ENCODE assay signal across 1 cellular context in the genomic region with DNA sequence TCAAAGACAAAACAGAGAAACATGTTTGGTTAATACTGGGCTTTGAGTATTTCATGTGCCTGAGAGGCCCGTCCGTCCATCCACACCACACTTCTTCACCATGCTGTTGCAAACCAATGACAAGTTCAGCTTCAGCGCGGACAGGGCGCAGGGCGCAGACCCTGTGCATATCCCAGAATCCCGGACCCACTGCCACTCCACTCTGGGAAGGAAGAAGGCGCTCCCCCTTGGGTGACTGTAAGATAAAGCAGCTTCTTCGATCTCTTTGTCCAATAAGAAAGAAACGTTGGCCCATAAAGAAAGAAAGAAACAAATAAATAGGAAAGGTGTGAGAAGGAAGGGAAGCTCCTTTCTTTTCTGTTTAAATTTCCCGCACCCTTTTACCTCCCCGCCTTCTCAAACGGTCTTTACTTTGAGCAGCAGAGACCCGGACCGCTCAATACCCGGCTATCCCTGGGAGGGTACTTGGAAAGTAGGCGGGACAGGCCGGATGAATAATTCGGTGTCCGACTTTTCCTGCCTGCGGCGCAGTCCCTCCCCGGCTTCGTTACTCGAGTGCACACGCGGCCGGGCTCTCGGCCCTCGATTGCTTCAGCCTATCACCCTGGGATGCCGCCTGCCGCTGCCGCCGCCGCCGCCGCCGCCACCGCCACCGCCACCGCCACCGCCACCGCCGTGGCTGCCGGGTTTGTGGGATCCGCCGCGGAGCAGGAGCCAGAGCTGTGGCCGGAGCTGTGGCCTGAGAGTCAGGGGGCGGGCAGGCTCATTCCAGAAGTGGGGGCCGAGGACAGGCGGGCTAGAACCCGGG.
A peak's percentile ranks its signal among the peaks of the same experiment; 100 is the strongest.
TF ChIP-seq lines count a peak whose summit lies in the region.

No MANE protein-coding gene starts in this region.

TF ChIP-seq in H1, 55 proteins besides CTCF, POLR2A, EP300 and RAD21 (continued from another document):
- no peak for TF ChIP-seq TAF7 (optimal IDR thresholded peaks at IDR 0.05; ENCODE audit: borderline replicate concordance, low read depth, low read length)
- TF ChIP-seq RXRA (IDR thresholded peaks at IDR 0.05; ENCODE audit: insufficient read depth, low read depth, low read length), result no peak
- TF ChIP-seq CBX5 (IDR thresholded peaks at IDR 0.05; ENCODE audit: low read depth, low read length), result no peak
- peak; percentile 84 for TF ChIP-seq CREB1 (IDR thresholded peaks at IDR 0.05)
- no peak for TF ChIP-seq EZH2 (IDR thresholded peaks at IDR 0.05; ENCODE audit: low read depth, low read length, severe bottlenecking)
- TF ChIP-seq SIX5 (IDR thresholded peaks at IDR 0.05; ENCODE audit: low read depth, low read length), result no peak
- TF ChIP-seq, protein P1, sequence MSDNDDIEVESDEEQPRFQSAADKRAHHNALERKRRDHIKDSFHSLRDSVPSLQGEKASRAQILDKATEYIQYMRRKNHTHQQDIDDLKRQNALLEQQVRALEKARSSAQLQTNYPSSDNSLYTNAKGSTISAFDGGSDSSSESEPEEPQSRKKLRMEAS (IDR thresholded peaks at IDR 0.05), result peak; percentile 97
- no peak for TF ChIP-seq CEBPB (IDR thresholded peaks at IDR 0.05; ENCODE audit: low read depth, low read length)
- no peak; the same call in 1 of the 2 replicates for TF ChIP-seq BRCA1 (IDR thresholded peaks at IDR 0.05; ENCODE audit: low read depth, low read length)
- no peak for TF ChIP-seq MAFK (IDR thresholded peaks at IDR 0.05; ENCODE audit: low read depth, low read length)
- TF ChIP-seq TBP (IDR thresholded peaks at IDR 0.05; ENCODE audit: low read depth, low read length), result peak; percentile 59; the same call in 1 of the 2 replicates
- TF ChIP-seq SIN3A (conservative IDR thresholded peaks at IDR 0.05 in 1 of 2, IDR thresholded peaks at IDR 0.05 in 1 of 2; ENCODE audit: low read depth in 1 of 2, low read length in 2 of 2), result peak; percentile 60 to 87; a peak in 2 of 4 replicates
- peak; percentile 71; the same call in 1 of the 2 replicates for TF ChIP-seq YY1 (IDR thresholded peaks at IDR 0.05; ENCODE audit: low read depth, low read length)
- TF ChIP-seq TCF12 (IDR thresholded peaks at IDR 0.05; ENCODE audit: low read depth, low read length), result 0 out of 2 replicates have a peak, but pooled peaks have one; percentile 7
- no peak for TF ChIP-seq BCL11A (IDR thresholded peaks at IDR 0.05; ENCODE audit: low read depth in 2 of 2, low read length in 2 of 2)
- TF ChIP-seq FOSL1 (IDR thresholded peaks at IDR 0.05; ENCODE audit: insufficient read depth, low read depth, low read length), result no peak
- TF ChIP-seq NRF1 (IDR thresholded peaks at IDR 0.05; ENCODE audit: low read depth, low read length), result no peak
- no peak for TF ChIP-seq POU5F1 (IDR thresholded peaks at IDR 0.05; ENCODE audit: low read depth, low read length)
- TF ChIP-seq GTF2F1 (IDR thresholded peaks at IDR 0.05; ENCODE audit: borderline replicate concordance, low read depth, low read length), result no peak
- no peak for TF ChIP-seq BACH1 (IDR thresholded peaks at IDR 0.05; ENCODE audit: low read length)
- TF ChIP-seq SIRT6 (IDR thresholded peaks at IDR 0.05; ENCODE audit: low read length), result no peak
- TF ChIP-seq POLR2AphosphoS5 (IDR thresholded peaks at IDR 0.05; ENCODE audit: low read depth, low read length), result no peak; the same call in 1 of the 2 replicates
- TF ChIP-seq, protein P2, sequence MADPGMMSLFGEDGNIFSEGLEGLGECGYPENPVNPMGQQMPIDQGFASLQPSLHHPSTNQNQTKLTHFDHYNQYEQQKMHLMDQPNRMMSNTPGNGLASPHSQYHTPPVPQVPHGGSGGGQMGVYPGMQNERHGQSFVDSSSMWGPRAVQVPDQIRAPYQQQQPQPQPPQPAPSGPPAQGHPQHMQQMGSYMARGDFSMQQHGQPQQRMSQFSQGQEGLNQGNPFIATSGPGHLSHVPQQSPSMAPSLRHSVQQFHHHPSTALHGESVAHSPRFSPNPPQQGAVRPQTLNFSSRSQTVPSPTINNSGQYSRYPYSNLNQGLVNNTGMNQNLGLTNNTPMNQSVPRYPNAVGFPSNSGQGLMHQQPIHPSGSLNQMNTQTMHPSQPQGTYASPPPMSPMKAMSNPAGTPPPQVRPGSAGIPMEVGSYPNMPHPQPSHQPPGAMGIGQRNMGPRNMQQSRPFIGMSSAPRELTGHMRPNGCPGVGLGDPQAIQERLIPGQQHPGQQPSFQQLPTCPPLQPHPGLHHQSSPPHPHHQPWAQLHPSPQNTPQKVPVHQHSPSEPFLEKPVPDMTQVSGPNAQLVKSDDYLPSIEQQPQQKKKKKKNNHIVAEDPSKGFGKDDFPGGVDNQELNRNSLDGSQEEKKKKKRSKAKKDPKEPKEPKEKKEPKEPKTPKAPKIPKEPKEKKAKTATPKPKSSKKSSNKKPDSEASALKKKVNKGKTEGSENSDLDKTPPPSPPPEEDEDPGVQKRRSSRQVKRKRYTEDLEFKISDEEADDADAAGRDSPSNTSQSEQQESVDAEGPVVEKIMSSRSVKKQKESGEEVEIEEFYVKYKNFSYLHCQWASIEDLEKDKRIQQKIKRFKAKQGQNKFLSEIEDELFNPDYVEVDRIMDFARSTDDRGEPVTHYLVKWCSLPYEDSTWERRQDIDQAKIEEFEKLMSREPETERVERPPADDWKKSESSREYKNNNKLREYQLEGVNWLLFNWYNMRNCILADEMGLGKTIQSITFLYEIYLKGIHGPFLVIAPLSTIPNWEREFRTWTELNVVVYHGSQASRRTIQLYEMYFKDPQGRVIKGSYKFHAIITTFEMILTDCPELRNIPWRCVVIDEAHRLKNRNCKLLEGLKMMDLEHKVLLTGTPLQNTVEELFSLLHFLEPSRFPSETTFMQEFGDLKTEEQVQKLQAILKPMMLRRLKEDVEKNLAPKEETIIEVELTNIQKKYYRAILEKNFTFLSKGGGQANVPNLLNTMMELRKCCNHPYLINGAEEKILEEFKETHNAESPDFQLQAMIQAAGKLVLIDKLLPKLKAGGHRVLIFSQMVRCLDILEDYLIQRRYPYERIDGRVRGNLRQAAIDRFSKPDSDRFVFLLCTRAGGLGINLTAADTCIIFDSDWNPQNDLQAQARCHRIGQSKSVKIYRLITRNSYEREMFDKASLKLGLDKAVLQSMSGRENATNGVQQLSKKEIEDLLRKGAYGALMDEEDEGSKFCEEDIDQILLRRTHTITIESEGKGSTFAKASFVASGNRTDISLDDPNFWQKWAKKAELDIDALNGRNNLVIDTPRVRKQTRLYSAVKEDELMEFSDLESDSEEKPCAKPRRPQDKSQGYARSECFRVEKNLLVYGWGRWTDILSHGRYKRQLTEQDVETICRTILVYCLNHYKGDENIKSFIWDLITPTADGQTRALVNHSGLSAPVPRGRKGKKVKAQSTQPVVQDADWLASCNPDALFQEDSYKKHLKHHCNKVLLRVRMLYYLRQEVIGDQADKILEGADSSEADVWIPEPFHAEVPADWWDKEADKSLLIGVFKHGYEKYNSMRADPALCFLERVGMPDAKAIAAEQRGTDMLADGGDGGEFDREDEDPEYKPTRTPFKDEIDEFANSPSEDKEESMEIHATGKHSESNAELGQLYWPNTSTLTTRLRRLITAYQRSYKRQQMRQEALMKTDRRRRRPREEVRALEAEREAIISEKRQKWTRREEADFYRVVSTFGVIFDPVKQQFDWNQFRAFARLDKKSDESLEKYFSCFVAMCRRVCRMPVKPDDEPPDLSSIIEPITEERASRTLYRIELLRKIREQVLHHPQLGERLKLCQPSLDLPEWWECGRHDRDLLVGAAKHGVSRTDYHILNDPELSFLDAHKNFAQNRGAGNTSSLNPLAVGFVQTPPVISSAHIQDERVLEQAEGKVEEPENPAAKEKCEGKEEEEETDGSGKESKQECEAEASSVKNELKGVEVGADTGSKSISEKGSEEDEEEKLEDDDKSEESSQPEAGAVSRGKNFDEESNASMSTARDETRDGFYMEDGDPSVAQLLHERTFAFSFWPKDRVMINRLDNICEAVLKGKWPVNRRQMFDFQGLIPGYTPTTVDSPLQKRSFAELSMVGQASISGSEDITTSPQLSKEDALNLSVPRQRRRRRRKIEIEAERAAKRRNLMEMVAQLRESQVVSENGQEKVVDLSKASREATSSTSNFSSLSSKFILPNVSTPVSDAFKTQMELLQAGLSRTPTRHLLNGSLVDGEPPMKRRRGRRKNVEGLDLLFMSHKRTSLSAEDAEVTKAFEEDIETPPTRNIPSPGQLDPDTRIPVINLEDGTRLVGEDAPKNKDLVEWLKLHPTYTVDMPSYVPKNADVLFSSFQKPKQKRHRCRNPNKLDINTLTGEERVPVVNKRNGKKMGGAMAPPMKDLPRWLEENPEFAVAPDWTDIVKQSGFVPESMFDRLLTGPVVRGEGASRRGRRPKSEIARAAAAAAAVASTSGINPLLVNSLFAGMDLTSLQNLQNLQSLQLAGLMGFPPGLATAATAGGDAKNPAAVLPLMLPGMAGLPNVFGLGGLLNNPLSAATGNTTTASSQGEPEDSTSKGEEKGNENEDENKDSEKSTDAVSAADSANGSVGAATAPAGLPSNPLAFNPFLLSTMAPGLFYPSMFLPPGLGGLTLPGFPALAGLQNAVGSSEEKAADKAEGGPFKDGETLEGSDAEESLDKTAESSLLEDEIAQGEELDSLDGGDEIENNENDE (IDR thresholded peaks at IDR 0.05; ENCODE audit: insufficient replicate concordance, low read length), result no peak
- TF ChIP-seq RFX5 (IDR thresholded peaks at IDR 0.05; ENCODE audit: borderline replicate concordance, low read depth, low read length), result no peak
- no peak for TF ChIP-seq KDM4A (IDR thresholded peaks at IDR 0.05; ENCODE audit: low read depth, low read length, severe bottlenecking)
- TF ChIP-seq, protein P3, sequence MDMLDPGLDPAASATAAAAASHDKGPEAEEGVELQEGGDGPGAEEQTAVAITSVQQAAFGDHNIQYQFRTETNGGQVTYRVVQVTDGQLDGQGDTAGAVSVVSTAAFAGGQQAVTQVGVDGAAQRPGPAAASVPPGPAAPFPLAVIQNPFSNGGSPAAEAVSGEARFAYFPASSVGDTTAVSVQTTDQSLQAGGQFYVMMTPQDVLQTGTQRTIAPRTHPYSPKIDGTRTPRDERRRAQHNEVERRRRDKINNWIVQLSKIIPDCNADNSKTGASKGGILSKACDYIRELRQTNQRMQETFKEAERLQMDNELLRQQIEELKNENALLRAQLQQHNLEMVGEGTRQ (IDR thresholded peaks at IDR 0.05; ENCODE audit: low read length), result no peak
- TF ChIP-seq SP4 (IDR thresholded peaks at IDR 0.05; ENCODE audit: low read length), result no peak
- peak; percentile 21; the same call in 1 of the 2 replicates for TF ChIP-seq KDM5A (IDR thresholded peaks at IDR 0.05; ENCODE audit: low read length)
- TF ChIP-seq, protein P4, sequence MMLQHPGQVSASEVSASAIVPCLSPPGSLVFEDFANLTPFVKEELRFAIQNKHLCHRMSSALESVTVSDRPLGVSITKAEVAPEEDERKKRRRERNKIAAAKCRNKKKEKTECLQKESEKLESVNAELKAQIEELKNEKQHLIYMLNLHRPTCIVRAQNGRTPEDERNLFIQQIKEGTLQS (IDR thresholded peaks at IDR 0.05; ENCODE audit: insufficient read depth, low read depth, low read length), result no peak
- peak; percentile 74; the same call in 1 of the 2 replicates for TF ChIP-seq SP1 (IDR thresholded peaks at IDR 0.05; ENCODE audit: low read depth, low read length)
- peak; percentile 62; the same call in 1 of the 2 replicates for TF ChIP-seq EGR1 (IDR thresholded peaks at IDR 0.05; ENCODE audit: borderline replicate concordance, low read depth, low read length)
- no peak; the same call in 1 of the 2 replicates for TF ChIP-seq PHF8 (conservative IDR thresholded peaks at IDR 0.05; ENCODE audit: low read depth, low read length)
- TF ChIP-seq ASH2L (IDR thresholded peaks at IDR 0.05; ENCODE audit: low read length), result no peak
- TF ChIP-seq ZNF274 (IDR thresholded peaks at IDR 0.05; ENCODE audit: borderline replicate concordance, extremely low read depth, low read length), result no peak
- TF ChIP-seq GABPA (IDR thresholded peaks at IDR 0.05; ENCODE audit: borderline replicate concordance, insufficient read depth, low read length), result no peak
- peak; percentile 93 for TF ChIP-seq SRF (IDR thresholded peaks at IDR 0.05; ENCODE audit: low read depth, low read length)
- TF ChIP-seq CHD2 (IDR thresholded peaks at IDR 0.05; ENCODE audit: low read length), result no peak
- TF ChIP-seq SAP30 (IDR thresholded peaks at IDR 0.05; ENCODE audit: insufficient read depth, insufficient replicate concordance, low read length), result no peak
- TF ChIP-seq CTBP2 (IDR thresholded peaks at IDR 0.05; ENCODE audit: borderline replicate concordance, insufficient read depth, insufficient read length, low read length), result no peak
- TF ChIP-seq SUZ12 (IDR thresholded peaks at IDR 0.05; ENCODE audit: low read length), result no peak
